1 cellular context compared by ENCODE assay signal in the genomic region with DNA sequence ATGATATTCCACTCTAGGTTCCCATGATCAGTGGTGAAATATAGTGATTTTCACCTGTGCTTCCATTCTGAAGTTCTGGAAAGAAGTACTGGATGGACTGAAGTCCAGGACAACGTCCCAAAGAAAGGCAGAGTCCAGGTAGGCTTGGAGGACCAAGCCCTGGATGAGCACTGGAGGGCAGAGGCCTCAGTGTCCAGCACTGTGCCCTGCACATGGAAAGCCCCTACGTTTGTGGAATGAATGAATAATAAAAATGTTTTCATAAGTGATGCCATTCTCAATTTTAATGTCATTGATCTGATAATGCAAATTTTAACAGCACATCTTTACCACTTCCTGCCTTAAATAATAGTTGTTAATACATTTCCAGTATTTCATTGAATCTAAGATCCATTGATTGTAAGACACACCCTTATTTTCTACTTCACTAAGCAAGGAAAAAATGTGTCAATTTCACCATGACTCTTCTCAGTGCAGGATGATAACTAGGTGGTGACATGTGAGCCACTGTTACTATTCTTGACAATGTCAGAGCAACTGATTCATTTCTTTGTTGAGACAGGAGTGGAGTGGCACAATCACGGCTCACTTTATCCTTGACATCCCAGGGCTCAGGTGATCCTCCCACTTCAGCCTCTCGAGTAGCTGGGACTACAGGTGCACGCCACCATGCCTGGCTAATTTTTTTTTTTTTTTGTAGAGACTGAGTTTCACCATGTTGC.
TF ChIP-seq lines count a peak whose summit lies in the region.

No MANE protein-coding gene starts in this region.

TF ChIP-seq in GM12878, 131 proteins besides CTCF, POLR2A, EP300 and RAD21:
- 0 out of 2 replicates have a peak, but pooled peaks have one; percentile 14 for TF ChIP-seq ZNF384 (IDR thresholded peaks at IDR 0.05; ENCODE audit: borderline replicate concordance, low read depth, low read length)
- no peak for TF ChIP-seq PAX8 (IDR thresholded peaks at IDR 0.05)
